In the genomic region with DNA sequence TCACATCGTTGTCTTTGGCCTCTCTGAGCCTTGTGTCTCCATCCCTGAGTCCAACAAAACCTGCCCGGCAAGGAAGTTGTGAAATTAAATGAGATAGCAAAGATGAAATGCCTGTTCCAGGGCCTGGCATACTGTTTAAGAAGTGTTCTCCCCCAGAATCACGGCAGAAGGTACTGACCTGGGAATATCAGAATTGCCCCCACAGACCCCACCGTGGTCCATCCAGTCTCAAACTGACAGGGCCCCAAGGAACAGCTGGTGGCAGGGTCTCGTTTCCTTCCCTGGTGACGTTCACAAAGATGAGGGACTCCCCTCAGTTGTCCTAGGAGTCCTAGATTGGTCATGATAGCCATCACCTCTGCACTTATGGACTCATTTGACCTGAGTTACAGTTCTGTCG, we compare ENCODE assay signal across 10 cellular contexts. TPM values are rescaled to one million over a fixed set of nuclear protein-coding genes. Genes with fewer than 3 reads are reported as not detected.
DNase-seq lines count a peak whose midpoint lies in the region; ATAC-seq and TF ChIP-seq lines count a peak whose summit lies in the region.
"Had no signal": no experiment of that assay in that cellular context is flagged by ENCODE, and none has a peak within 500 bp of the region (broad histone marks: within the 10 kb centered on the region; RNA-seq: fewer than 3 reads in every experiment).

No MANE protein-coding gene starts in this region.

- H3K4me1 Mint-ChIP-seq in activated CD4-positive, alpha-beta T cell treated with anti-CD3 and anti-CD28 coated beads, Interleukin-2, amount 10 ng/mL, durations not matched to agents 7 days and 5 days, result peaks cover 16% of the 10 kb centered on the region
- H3K4me1 Mint-ChIP-seq in WTC11, result peaks cover 20% of the 10 kb centered on the region

- TF ChIP-seq CTCF in WTC11 (IDR thresholded peaks at IDR 0.05) (no peak), fibroblast of pulmonary artery (IDR thresholded peaks at IDR 0.05; ENCODE audit: low read length, missing control alignments) (no peak), GM13977 (IDR thresholded peaks at IDR 0.05; ENCODE audit: extremely low read depth, insufficient read depth, missing control alignments) (no peak)

- DNase-seq in activated CD4-positive, alpha-beta T cell treated with anti-CD3 and anti-CD28 coated beads, Interleukin-2, amount 10 ng/mL, durations not matched to agents 7 days and 5 days, result no peak
- no peak for DNase-seq in activated CD4-positive, alpha-beta T cell treated with anti-CD3 and anti-CD28 coated beads, Interleukin-2, amount 50 U/mL, for 4 hours
- DNase-seq in WTC11 (ENCODE audit: low spot score) (no peak), fibroblast of pulmonary artery (ENCODE audit: low read depth) (no peak), skeletal muscle cell (ENCODE audit: low read depth) (no peak), GM13977 (ENCODE audit: low spot score) (no peak), T-helper 9 cell (no peak), NCI-H2107 (lab: John Stamatoyannopoulos, UW) (no peak)
- DNase-seq: activated CD4-positive, alpha-beta T cell treated with anti-CD3 and anti-CD28 coated beads, Interleukin-2, amount 50 U/mL, for 1 hour; NCI-H1436 had no signal

- CTCF ChIA-PET in activated CD4-positive, alpha-beta T cell treated with anti-CD3 and anti-CD28 coated beads, Interleukin-2, amount 10 ng/mL, durations not matched to agents 7 days and 5 days (lab: Charles Lee), result no interaction called here
- CTCF ChIA-PET in WTC11 (lab: Charles Lee), result interaction anchor here (1.5 kb wide), 1 partner anchor 38 kb away, joined by 3 read pairs; no protein-coding TSS in a partner anchor

- H3K27ac Mint-ChIP-seq in activated CD4-positive, alpha-beta T cell treated with anti-CD3 and anti-CD28 coated beads, Interleukin-2, amount 10 ng/mL, durations not matched to agents 7 days and 5 days, result no peak overlapping the region
- no peak overlapping the region for H3K27ac Mint-ChIP-seq in WTC11

- in situ Hi-C loops in GM13977 (cut with MboI; ENCODE audit: low pct_unique_long_range_greater_than_20kb, low sequenced_read_pairs, unreplicated experiment), result no loop called here

- H3K36me3 Mint-ChIP-seq in activated CD4-positive, alpha-beta T cell treated with anti-CD3 and anti-CD28 coated beads, Interleukin-2, amount 10 ng/mL, durations not matched to agents 7 days and 5 days (ENCODE audit: low read depth), result no peaks in the 10 kb centered on the region
- no peaks in the 10 kb centered on the region for H3K36me3 Mint-ChIP-seq in WTC11

- H3K27me3 Mint-ChIP-seq in activated CD4-positive, alpha-beta T cell treated with anti-CD3 and anti-CD28 coated beads, Interleukin-2, amount 10 ng/mL, durations not matched to agents 7 days and 5 days, result peaks cover 22% of the 10 kb centered on the region
- H3K27me3 Mint-ChIP-seq in WTC11 (ENCODE audit: low read depth), result peaks cover 25% of the 10 kb centered on the region

- H3K4me3 Mint-ChIP-seq in activated CD4-positive, alpha-beta T cell treated with anti-CD3 and anti-CD28 coated beads, Interleukin-2, amount 10 ng/mL, durations not matched to agents 7 days and 5 days, result peak overlapping the region; percentile 75
- peak overlapping the region; percentile 86 for H3K4me3 Mint-ChIP-seq in WTC11

- H3K4me3 ChIP-seq in fibroblast of pulmonary artery (replicated peaks; ENCODE audit: low read depth, low read length) (peak overlapping the region; percentile 76), skeletal muscle cell (ENCODE audit: low read depth, low read length) (peak overlapping the region; percentile 74)

- POLR2A ChIA-PET in activated CD4-positive, alpha-beta T cell treated with anti-CD3 and anti-CD28 coated beads, Interleukin-2, amount 10 ng/mL, durations not matched to agents 7 days and 5 days (lab: Charles Lee), result no interaction called here
- POLR2A ChIA-PET in WTC11 (lab: Charles Lee), result no interaction called here

- no peak for ATAC-seq in WTC11

- H3K9me3 Mint-ChIP-seq in activated CD4-positive, alpha-beta T cell treated with anti-CD3 and anti-CD28 coated beads, Interleukin-2, amount 10 ng/mL, durations not matched to agents 7 days and 5 days, result no peaks in the 10 kb centered on the region
- peaks cover 15% of the 10 kb centered on the region for H3K9me3 Mint-ChIP-seq in WTC11

TF ChIP-seq in WTC11, 78 proteins besides CTCF, POLR2A, EP300 and RAD21:
- TF ChIP-seq, protein P1, sequence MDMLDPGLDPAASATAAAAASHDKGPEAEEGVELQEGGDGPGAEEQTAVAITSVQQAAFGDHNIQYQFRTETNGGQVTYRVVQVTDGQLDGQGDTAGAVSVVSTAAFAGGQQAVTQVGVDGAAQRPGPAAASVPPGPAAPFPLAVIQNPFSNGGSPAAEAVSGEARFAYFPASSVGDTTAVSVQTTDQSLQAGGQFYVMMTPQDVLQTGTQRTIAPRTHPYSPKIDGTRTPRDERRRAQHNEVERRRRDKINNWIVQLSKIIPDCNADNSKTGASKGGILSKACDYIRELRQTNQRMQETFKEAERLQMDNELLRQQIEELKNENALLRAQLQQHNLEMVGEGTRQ (CRISPR knock-in tag; IDR thresholded peaks at IDR 0.05), result no peak
- TF ChIP-seq ZNF317 (CRISPR knock-in tag; IDR thresholded peaks at IDR 0.05; ENCODE audit: borderline replicate concordance, low read depth) (no peak), NR1H2 (CRISPR knock-in tag; IDR thresholded peaks at IDR 0.05) (no peak), TEAD4 (CRISPR knock-in tag; IDR thresholded peaks at IDR 0.05) (no peak), KAT7 (CRISPR knock-in tag; IDR thresholded peaks at IDR 0.05; ENCODE audit: borderline replicate concordance) (no peak), NFYB (CRISPR knock-in tag; conservative IDR thresholded peaks at IDR 0.05; ENCODE audit: low read depth) (no peak), ATF1 (CRISPR knock-in tag; IDR thresholded peaks at IDR 0.05) (no peak), SP1 (CRISPR knock-in tag; conservative IDR thresholded peaks at IDR 0.05) (no peak), MXD4 (CRISPR knock-in tag; IDR thresholded peaks at IDR 0.05; ENCODE audit: borderline replicate concordance) (no peak)
- TF ChIP-seq, protein P2, sequence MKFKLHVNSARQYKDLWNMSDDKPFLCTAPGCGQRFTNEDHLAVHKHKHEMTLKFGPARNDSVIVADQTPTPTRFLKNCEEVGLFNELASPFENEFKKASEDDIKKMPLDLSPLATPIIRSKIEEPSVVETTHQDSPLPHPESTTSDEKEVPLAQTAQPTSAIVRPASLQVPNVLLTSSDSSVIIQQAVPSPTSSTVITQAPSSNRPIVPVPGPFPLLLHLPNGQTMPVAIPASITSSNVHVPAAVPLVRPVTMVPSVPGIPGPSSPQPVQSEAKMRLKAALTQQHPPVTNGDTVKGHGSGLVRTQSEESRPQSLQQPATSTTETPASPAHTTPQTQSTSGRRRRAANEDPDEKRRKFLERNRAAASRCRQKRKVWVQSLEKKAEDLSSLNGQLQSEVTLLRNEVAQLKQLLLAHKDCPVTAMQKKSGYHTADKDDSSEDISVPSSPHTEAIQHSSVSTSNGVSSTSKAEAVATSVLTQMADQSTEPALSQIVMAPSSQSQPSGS (CRISPR knock-in tag; IDR thresholded peaks at IDR 0.05; ENCODE audit: borderline replicate concordance, low read depth), result no peak
- TF ChIP-seq, protein P3, sequence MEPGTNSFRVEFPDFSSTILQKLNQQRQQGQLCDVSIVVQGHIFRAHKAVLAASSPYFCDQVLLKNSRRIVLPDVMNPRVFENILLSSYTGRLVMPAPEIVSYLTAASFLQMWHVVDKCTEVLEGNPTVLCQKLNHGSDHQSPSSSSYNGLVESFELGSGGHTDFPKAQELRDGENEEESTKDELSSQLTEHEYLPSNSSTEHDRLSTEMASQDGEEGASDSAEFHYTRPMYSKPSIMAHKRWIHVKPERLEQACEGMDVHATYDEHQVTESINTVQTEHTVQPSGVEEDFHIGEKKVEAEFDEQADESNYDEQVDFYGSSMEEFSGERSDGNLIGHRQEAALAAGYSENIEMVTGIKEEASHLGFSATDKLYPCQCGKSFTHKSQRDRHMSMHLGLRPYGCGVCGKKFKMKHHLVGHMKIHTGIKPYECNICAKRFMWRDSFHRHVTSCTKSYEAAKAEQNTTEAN (CRISPR knock-in tag; IDR thresholded peaks at IDR 0.05), result no peak
- TF ChIP-seq, protein P4, sequence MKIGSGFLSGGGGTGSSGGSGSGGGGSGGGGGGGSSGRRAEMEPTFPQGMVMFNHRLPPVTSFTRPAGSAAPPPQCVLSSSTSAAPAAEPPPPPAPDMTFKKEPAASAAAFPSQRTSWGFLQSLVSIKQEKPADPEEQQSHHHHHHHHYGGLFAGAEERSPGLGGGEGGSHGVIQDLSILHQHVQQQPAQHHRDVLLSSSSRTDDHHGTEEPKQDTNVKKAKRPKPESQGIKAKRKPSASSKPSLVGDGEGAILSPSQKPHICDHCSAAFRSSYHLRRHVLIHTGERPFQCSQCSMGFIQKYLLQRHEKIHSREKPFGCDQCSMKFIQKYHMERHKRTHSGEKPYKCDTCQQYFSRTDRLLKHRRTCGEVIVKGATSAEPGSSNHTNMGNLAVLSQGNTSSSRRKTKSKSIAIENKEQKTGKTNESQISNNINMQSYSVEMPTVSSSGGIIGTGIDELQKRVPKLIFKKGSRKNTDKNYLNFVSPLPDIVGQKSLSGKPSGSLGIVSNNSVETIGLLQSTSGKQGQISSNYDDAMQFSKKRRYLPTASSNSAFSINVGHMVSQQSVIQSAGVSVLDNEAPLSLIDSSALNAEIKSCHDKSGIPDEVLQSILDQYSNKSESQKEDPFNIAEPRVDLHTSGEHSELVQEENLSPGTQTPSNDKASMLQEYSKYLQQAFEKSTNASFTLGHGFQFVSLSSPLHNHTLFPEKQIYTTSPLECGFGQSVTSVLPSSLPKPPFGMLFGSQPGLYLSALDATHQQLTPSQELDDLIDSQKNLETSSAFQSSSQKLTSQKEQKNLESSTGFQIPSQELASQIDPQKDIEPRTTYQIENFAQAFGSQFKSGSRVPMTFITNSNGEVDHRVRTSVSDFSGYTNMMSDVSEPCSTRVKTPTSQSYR (CRISPR knock-in tag; IDR thresholded peaks at IDR 0.05), result no peak

RNA-seq across cellular contexts. Expression of a gene that starts 1.8 kb away (rescaled TPM):
- total RNA-seq in activated CD4-positive, alpha-beta T cell treated with anti-CD3 and anti-CD28 coated beads, Interleukin-2, amount 10 ng/mL, durations not matched to agents 7 days and 5 days, result 1 to 10 TPM; 1.6 to 1.7 TPM
- total RNA-seq in WTC11 (2021), result 8.3 to 12.4 TPM (median 11.2 TPM) in 3 replicates
